In genomic region chr15:85267158-85267857, GRCh38 we compare ENCODE assay signal across 6 cellular contexts.
DNase-seq lines count a peak whose midpoint lies in the region; ATAC-seq and TF ChIP-seq lines count a peak whose summit lies in the region.
"Not testable (repeated sequence)": the region's sequence is repeated elsewhere in the genome, so short reads cannot be mapped to it uniquely, and the experiment has no call there.

No MANE protein-coding gene starts in this region.

- TF ChIP-seq CTCF in RWPE2 (IDR thresholded peaks at IDR 0.05; ENCODE audit: poor library complexity, severe bottlenecking); left lung (IDR thresholded peaks at IDR 0.05): not testable (repeated sequence)

- H3K27ac Mint-ChIP-seq in stimulated activated effector memory CD8-positive, alpha-beta T cell treated with anti-CD3 and anti-CD28 coated beads, Interleukin-12 subunit alpha, Interleukin-12 subunit beta, amount 100 ng/mL, for 72 hours; stimulated activated naive CD8-positive, alpha-beta T cell treated with anti-CD3 and anti-CD28 coated beads, Interleukin-15, amount 100 ng/mL, for 72 hours: not testable (repeated sequence)

- ATAC-seq in RWPE2 (ENCODE audit: low read depth) (peak; percentile 33; the same call in 1 of the 3 replicates), esophagus mucosa (peak; percentile 44), left lung (peak; percentile 13)
- ATAC-seq in stimulated activated effector memory CD8-positive, alpha-beta T cell treated with anti-CD3 and anti-CD28 coated beads, Interleukin-12 subunit alpha, Interleukin-12 subunit beta, amount 100 ng/mL, for 72 hours, result peak; percentile 6
- peak; percentile 19 for ATAC-seq in stimulated activated naive CD8-positive, alpha-beta T cell treated with anti-CD3 and anti-CD28 coated beads, Interleukin-15, amount 100 ng/mL, for 72 hours

- H3K9me3 ChIP-seq in RWPE2 (ENCODE audit: severe bottlenecking); left lung: not testable (repeated sequence)

- DNase-seq in RWPE2 (ENCODE audit: low spot score) (peak; percentile 60), cardiac septum (ENCODE audit: low spot score) (peak; percentile 47)
- DNase-seq in left lung; stimulated activated effector memory CD8-positive, alpha-beta T cell treated with anti-CD3 and anti-CD28 coated beads, Interleukin-12 subunit alpha, Interleukin-12 subunit beta, amount 100 ng/mL, for 72 hours (ENCODE audit: low spot score in 2 of 2); stimulated activated naive CD8-positive, alpha-beta T cell treated with anti-CD3 and anti-CD28 coated beads, Interleukin-15, amount 100 ng/mL, for 72 hours: not testable (repeated sequence)

- H3K36me3 Mint-ChIP-seq in stimulated activated effector memory CD8-positive, alpha-beta T cell treated with anti-CD3 and anti-CD28 coated beads, Interleukin-12 subunit alpha, Interleukin-12 subunit beta, amount 100 ng/mL, for 72 hours, result not testable (repeated sequence)

- H3K4me3 ChIP-seq in RWPE2 (ENCODE audit: severe bottlenecking); left lung: not testable (repeated sequence)

- H3K4me1 ChIP-seq in RWPE2 (ENCODE audit: insufficient read depth, poor library complexity, severe bottlenecking); left lung: not testable (repeated sequence)

- not testable (repeated sequence) for H3K4me1 Mint-ChIP-seq in stimulated activated effector memory CD8-positive, alpha-beta T cell treated with anti-CD3 and anti-CD28 coated beads, Interleukin-12 subunit alpha, Interleukin-12 subunit beta, amount 100 ng/mL, for 72 hours; stimulated activated naive CD8-positive, alpha-beta T cell treated with anti-CD3 and anti-CD28 coated beads, Interleukin-15, amount 100 ng/mL, for 72 hours

- intact Hi-C loops in cardiac septum (cut with DNase I); left lung (cut with DNase I): not testable (repeated sequence)

- not testable (repeated sequence) for H3K27me3 ChIP-seq in RWPE2 (ENCODE audit: insufficient read depth, poor library complexity, severe bottlenecking); left lung

- H3K27me3 Mint-ChIP-seq in stimulated activated naive CD8-positive, alpha-beta T cell treated with anti-CD3 and anti-CD28 coated beads, Interleukin-15, amount 100 ng/mL, for 72 hours, result not testable (repeated sequence)

- not testable (repeated sequence) for H3K27ac ChIP-seq in RWPE2 (ENCODE audit: poor library complexity, severe bottlenecking); left lung

- H3K36me3 ChIP-seq in RWPE2 (ENCODE audit: low read depth); left lung: not testable (repeated sequence)

- not testable (repeated sequence) for H3K4me3 Mint-ChIP-seq in stimulated activated effector memory CD8-positive, alpha-beta T cell treated with anti-CD3 and anti-CD28 coated beads, Interleukin-12 subunit alpha, Interleukin-12 subunit beta, amount 100 ng/mL, for 72 hours; stimulated activated naive CD8-positive, alpha-beta T cell treated with anti-CD3 and anti-CD28 coated beads, Interleukin-15, amount 100 ng/mL, for 72 hours

- not testable (repeated sequence) for H3K9me3 Mint-ChIP-seq in stimulated activated effector memory CD8-positive, alpha-beta T cell treated with anti-CD3 and anti-CD28 coated beads, Interleukin-12 subunit alpha, Interleukin-12 subunit beta, amount 100 ng/mL, for 72 hours; stimulated activated naive CD8-positive, alpha-beta T cell treated with anti-CD3 and anti-CD28 coated beads, Interleukin-15, amount 100 ng/mL, for 72 hours
